In the genomic region with DNA sequence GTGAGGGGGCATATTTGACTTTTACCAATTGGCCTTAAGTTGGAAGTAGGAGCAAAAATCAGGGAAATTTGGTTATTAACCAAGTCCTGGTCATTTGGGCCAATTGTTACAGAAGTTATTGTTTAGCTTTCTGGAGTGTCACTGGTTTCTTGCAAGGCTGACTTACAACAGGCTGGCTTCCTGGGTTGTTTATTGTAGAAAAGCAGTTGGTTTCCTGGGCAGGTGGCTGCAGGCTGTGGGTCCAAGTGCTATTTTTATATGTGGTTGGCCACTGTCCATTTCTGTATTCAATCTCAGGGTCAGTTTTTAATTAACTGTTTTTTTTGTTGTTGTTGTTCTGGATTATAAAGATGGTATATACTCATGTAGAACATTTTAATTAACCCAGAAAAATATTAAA, we compare ENCODE assay signal across 11 cellular contexts.
"Had no signal": no experiment of that assay in that cellular context is flagged by ENCODE, and none has a peak within 500 bp of the region (broad histone marks: within the 10 kb centered on the region; RNA-seq: fewer than 3 reads in every experiment).

No MANE protein-coding gene starts in this region.

- H3K4me3 ChIP-seq: tibial artery had no signal

- ATAC-seq: natural killer cell treated with Interleukin-12 subunit alpha and Interleukin-12 subunit beta and Interleukin-15 and Interleukin-18, amount 100 ng/mL, for 72 hours; stimulated activated naive B cell treated with anti-CD40 and anti-IgM and Interleukin-4, amounts not matched to agents 10 μg/mL and 1 μg/mL and 100 μg/mL, for 72 hours had no signal

- DNase-seq: activated CD4-positive, CD25-positive, alpha-beta regulatory T cell treated with anti-CD3 and anti-CD28 coated beads, Interleukin-2, amount 50 U/mL, for 72 hours; activated naive CD4-positive, alpha-beta T cell treated with Interleukin-2 at 50 U/mL for 16 hours; activated T-cell treated with anti-CD3 and anti-CD28 coated beads for 4 hours; anterior cingulate cortex; effector memory CD4-positive, alpha-beta T cell; stimulated activated CD4-positive, alpha-beta T cell treated with anti-CD3 and anti-CD28 coated beads, Interleukin-4, amount 100 ng/mL, for 1 hour; stimulated activated naive B cell treated with anti-CD40 and anti-IgM and Interleukin-4, amounts not matched to agents 10 μg/mL and 1 μg/mL and 100 μg/mL, for 72 hours; tibial artery had no signal

- H3K27me3 ChIP-seq: brain microvascular endothelial cell, tibial artery had no signal

- H3K4me1 ChIP-seq: foreskin keratinocyte had no signal

- H3K27ac ChIP-seq: brain microvascular endothelial cell, foreskin keratinocyte, tibial artery had no signal

- H3K9me3 ChIP-seq: tibial artery had no signal

- H3K36me3 ChIP-seq: brain microvascular endothelial cell, tibial artery had no signal
